Comparison of ENCODE assay signal across 21 cellular contexts in genomic region chr6:133787859-133788505, GRCh38.
"Had no signal": no experiment of that assay in that cellular context is flagged by ENCODE, and none has a peak within 500 bp of the region (broad histone marks: within the 10 kb centered on the region; RNA-seq: fewer than 3 reads in every experiment).

No MANE protein-coding gene starts in this region.

- H3K4me3 ChIP-seq: MG63 had no signal

- H3K27me3 ChIP-seq: MG63 had no signal

- H3K36me3 ChIP-seq: MG63 had no signal

- DNase-seq: KBM-7, MG63, MV-4-11, NCI-H1048, NCI-H1105, NCI-H1417, NCI-H1436 treated with DMSO at 0.1 percent for 48 hours, NCI-H1694, NCI-H1930, NCI-H2081, NCI-H2107, NCI-H226, NCI-H446, NCI-H510A, NCI-H524 treated with DMSO at 0.1 percent for 48 hours, NCI-H69, NCI-H774, SHP77, SK-N-SH had no signal

- H3K9ac ChIP-seq: SK-N-SH had no signal

- H3K9me3 ChIP-seq: SK-N-SH had no signal

- H3K4me2 ChIP-seq: SK-N-SH had no signal

- H3K27ac ChIP-seq: HL-60, RWPE1 had no signal
